In the genomic region with DNA sequence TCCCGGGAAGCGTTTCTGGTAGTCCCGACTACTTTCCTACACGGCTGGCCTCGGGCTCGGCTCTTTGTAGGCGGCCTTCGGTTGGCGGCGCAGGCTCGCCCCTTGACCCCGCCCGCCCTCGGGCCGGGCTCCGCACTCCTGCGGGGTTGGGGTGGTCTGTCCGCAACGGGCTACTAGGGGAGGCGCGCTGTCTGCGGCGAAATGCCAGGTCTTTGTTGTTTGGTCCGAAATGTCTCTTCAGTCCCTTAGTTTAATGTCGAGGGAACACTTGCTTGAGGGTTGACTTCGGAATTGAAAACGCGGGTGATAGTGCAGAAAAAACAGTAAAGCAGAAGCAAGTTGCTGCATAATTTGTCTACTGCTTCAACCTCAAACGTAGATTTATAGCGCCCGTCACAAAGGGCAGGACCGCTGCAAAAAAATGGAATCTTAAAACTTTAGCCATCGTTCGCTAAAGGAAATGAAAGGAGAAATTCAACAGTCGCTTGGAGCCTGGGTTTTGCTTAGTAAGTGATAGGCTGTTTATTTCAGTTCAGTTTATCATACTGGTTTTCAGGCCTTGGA, we compare ENCODE assay signal across 8 cellular contexts. TPM values are rescaled to one million over a fixed set of nuclear protein-coding genes. Genes with fewer than 3 reads are reported as not detected.
DNase-seq lines count a peak whose midpoint lies in the region; ATAC-seq and TF ChIP-seq lines count a peak whose summit lies in the region.

No MANE protein-coding gene starts in this region.

- WGBS in iPS DF 6.9 (ENCODE audit: insufficient coverage, insufficient read length), result no CpG with 5 or more reads among the region's 35 CpGs
- 0 to 1% (median 0%) methylated on average over 33 to 35 of the region's 35 CpGs for WGBS in spleen, 5 donors

- no peaks in the 10 kb centered on the region for H3K9me3 ChIP-seq in ES-I3 (ENCODE audit: control insufficient read depth, insufficient read depth, low read length)
- no peaks in the 10 kb centered on the region for H3K9me3 ChIP-seq in HUES48 (ENCODE audit: control insufficient read depth, insufficient read depth, low read length)
- H3K9me3 ChIP-seq in iPS DF 6.9 (ENCODE audit: control insufficient read depth, insufficient read depth, low read length), result no peaks in the 10 kb centered on the region
- no peaks in the 10 kb centered on the region for H3K9me3 ChIP-seq in spleen

- peak overlapping the region; percentile 86 for H3K4me3 Mint-ChIP-seq in activated T-helper 17 cell treated with anti-CD3 and anti-CD28 coated beads, Interleukin-2, amount 50 U/mL, for 72 hours

- peak; percentile 48 for ATAC-seq in GM21526 (IDR thresholded peaks at IDR 0.05; ENCODE audit: low FRiP score, unreplicated experiment)
- ATAC-seq in activated T-helper 17 cell treated with anti-CD3 and anti-CD28 coated beads, Interleukin-2, amount 50 U/mL, for 72 hours (replicated peaks), result peak; percentile 61

- no peak for TF ChIP-seq POLR2A in spleen (IDR thresholded peaks at IDR 0.05)

- H3K4me3 ChIP-seq in HUES48 (ENCODE audit: low read depth, low read length), result peak overlapping the region; percentile 98
- H3K4me3 ChIP-seq in iPS DF 6.9 (ENCODE audit: low read length), result peak overlapping the region; percentile 69
- H3K4me3 ChIP-seq in spleen, result peak overlapping the region; percentile 74 to 98 (median 90)

- peak overlapping the region; percentile 98 for H3K9ac ChIP-seq in ES-I3 (ENCODE audit: low read depth, low read length)
- peak overlapping the region; percentile 82 for H3K9ac ChIP-seq in HUES48 (ENCODE audit: low read depth, low read length)

- no peaks in the 10 kb centered on the region for H3K27me3 ChIP-seq in HUES48 (ENCODE audit: control insufficient read depth, insufficient read depth, low read length)
- no peaks in the 10 kb centered on the region for H3K27me3 ChIP-seq in iPS DF 6.9 (ENCODE audit: control insufficient read depth, insufficient read depth, low read length)
- H3K27me3 ChIP-seq in spleen (replicated peaks in 1 of 7), result no peaks in the 10 kb centered on the region

- peaks cover 42% of the 10 kb centered on the region for H3K36me3 Mint-ChIP-seq in activated T-helper 17 cell treated with anti-CD3 and anti-CD28 coated beads, Interleukin-2, amount 50 U/mL, for 72 hours (ENCODE audit: low read depth)

- peaks cover 10% of the 10 kb centered on the region for H3K4me1 ChIP-seq in ES-I3 (ENCODE audit: insufficient read depth, low read length)
- peaks cover 13% of the 10 kb centered on the region; the same call in 1 of the 2 replicates for H3K4me1 ChIP-seq in HUES48 (ENCODE audit: control insufficient read depth, insufficient read depth, low read length)
- H3K4me1 ChIP-seq in iPS DF 6.9 (ENCODE audit: control insufficient read depth, insufficient read depth, low read length), result no peaks in the 10 kb centered on the region
- H3K4me1 ChIP-seq in spleen, result peaks cover 36 to 89% (median 71%) of the 10 kb centered on the region in 6 donors

- H3K4me1 Mint-ChIP-seq in activated T-helper 17 cell treated with anti-CD3 and anti-CD28 coated beads, Interleukin-2, amount 50 U/mL, for 72 hours, result peaks cover 46% of the 10 kb centered on the region

- intact Hi-C loops in spleen (cut with DNase I; ENCODE audit: low total_unique reads), result loop anchor here (10.0 kb wide), 1 partner anchor 610 kb away; a partner anchor contains a TSS

- no peak for TF ChIP-seq CTCF in spleen (IDR thresholded peaks at IDR 0.05 in 8 of 11, conservative IDR thresholded peaks at IDR 0.05 in 3 of 11)

- H3K9me3 Mint-ChIP-seq in activated T-helper 17 cell treated with anti-CD3 and anti-CD28 coated beads, Interleukin-2, amount 50 U/mL, for 72 hours, result no peaks in the 10 kb centered on the region

- DNase-seq in iPS DF 6.9 (ENCODE audit: low read depth, low spot score) (no peak), spleen (no peak), occipital lobe (lab: John Stamatoyannopoulos, UW) (no peak)
- no peak for DNase-seq in effector CD4-positive, alpha-beta T cell

- H3K27ac ChIP-seq in HUES48 (ENCODE audit: low read depth, low read length) (peak overlapping the region; percentile 93), iPS DF 6.9 (ENCODE audit: low read length) (no peak overlapping the region), spleen (peak overlapping the region; percentile 88 to 97 (median 94))

- peak overlapping the region; percentile 88 for H3K27ac Mint-ChIP-seq in activated T-helper 17 cell treated with anti-CD3 and anti-CD28 coated beads, Interleukin-2, amount 50 U/mL, for 72 hours

- H3K36me3 ChIP-seq in ES-I3 (ENCODE audit: insufficient read depth, low read length) (peaks cover 11% of the 10 kb centered on the region), HUES48 (ENCODE audit: control insufficient read depth, insufficient read depth, low read length) (peaks cover 32% of the 10 kb centered on the region), iPS DF 6.9 (ENCODE audit: control insufficient read depth, insufficient read depth, low read length) (no peaks in the 10 kb centered on the region; the same call in 1 of the 2 replicates), spleen (peaks cover 0 to 30% (median 16%) of the 10 kb centered on the region in 6 donors)

- no peaks in the 10 kb centered on the region for H3K27me3 Mint-ChIP-seq in activated T-helper 17 cell treated with anti-CD3 and anti-CD28 coated beads, Interleukin-2, amount 50 U/mL, for 72 hours

RNA-seq across cellular contexts. Expression of a gene that starts 0.4 kb away (rescaled TPM):
- 10 to 100 TPM; 25.4 to 29.4 TPM for total RNA-seq in activated T-helper 17 cell treated with anti-CD3 and anti-CD28 coated beads, Interleukin-2, amount 50 U/mL, for 72 hours
- total RNA-seq in spleen, result 10 to 100 TPM; 28.5 to 92.2 (median 40.4) TPM
- 10 to 100 TPM; 18.9 to 23.4 (median 21.9) TPM for polyA plus RNA-seq in spleen
- total RNA-seq in occipital lobe, result 73.3 TPM

RNA-seq across cellular contexts. Expression of a gene that starts 0.5 kb away (rescaled TPM):
- total RNA-seq in activated T-helper 17 cell treated with anti-CD3 and anti-CD28 coated beads, Interleukin-2, amount 50 U/mL, for 72 hours, result 10 to 100 TPM; 15.5 to 16.4 TPM
- 10 to 100 TPM; 24.8 to 71.8 (median 39.2) TPM for total RNA-seq in spleen
- polyA plus RNA-seq in spleen, result 10 to 100 TPM; 39.9 to 50.2 (median 49.7) TPM
- 30.1 TPM for total RNA-seq in occipital lobe

RNA-seq across cellular contexts. Expression of a gene that starts 19.5 kb away (rescaled TPM):
- total RNA-seq in activated T-helper 17 cell treated with anti-CD3 and anti-CD28 coated beads, Interleukin-2, amount 50 U/mL, for 72 hours, result 1 to 10 TPM; 2.1 to 2.9 TPM
- total RNA-seq in spleen (1 to 10 TPM; 1.8 to 8.3 (median 3.3) TPM), occipital lobe (5.9 TPM)
- under 1 TPM; 0.27 to 0.45 (median 0.37) TPM for polyA plus RNA-seq in spleen
